In the genomic region with DNA sequence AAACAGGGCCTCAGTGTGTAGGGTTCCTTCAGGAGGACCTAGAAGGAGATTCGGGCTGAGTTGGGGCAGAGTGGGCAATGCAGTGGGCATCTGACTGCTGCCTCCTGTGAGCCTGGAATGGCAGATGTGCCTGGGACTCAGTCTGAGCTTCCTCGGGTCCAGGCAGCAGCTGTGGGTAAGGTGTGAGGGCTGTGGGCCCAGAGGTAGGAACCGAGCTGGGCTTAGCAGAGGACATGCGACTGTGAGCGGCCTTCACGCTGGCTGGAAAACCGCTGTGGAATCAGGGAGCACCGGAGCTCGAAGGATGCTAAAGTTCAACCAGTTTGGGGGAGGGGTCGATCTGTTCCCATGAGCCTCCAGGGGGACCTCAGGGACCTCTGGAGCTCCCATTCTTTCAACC, we compare ENCODE assay signal across 28 cellular contexts.
"Had no signal": no experiment of that assay in that cellular context is flagged by ENCODE, and none has a peak within 500 bp of the region (broad histone marks: within the 10 kb centered on the region; RNA-seq: fewer than 3 reads in every experiment).

No MANE protein-coding gene starts in this region.

- H3K27me3 Mint-ChIP-seq: activated CD8-positive, alpha-beta T cell treated with anti-CD3 and anti-CD28 coated beads for 36 hours had no signal

- DNase-seq: activated CD4-positive, alpha-beta T cell treated with anti-CD3 and anti-CD28 coated beads for 1 hour; activated CD4-positive, alpha-beta T cell treated with anti-CD3 and anti-CD28 coated beads, Interleukin-2, amount 10 ng/mL, durations not matched to agents 7 days and 5 days; activated CD8-positive, alpha-beta T cell treated with anti-CD3 and anti-CD28 coated beads for 36 hours; activated T-cell treated with anti-CD3 and anti-CD28 coated beads, Interleukin-2, amount 50 U/mL, for 48 hours; anterior cingulate cortex; dermis blood vessel endothelial cell; effector CD8-positive, alpha-beta T cell; erythroblast; gastrocnemius medialis; glutamatergic neuron; left cardiac atrium; left ventricle myocardium superior; nucleus accumbens; pancreas; retina; small intestine; stimulated activated CD4-positive, alpha-beta T cell treated with anti-CD3 and anti-CD28 coated beads, Interleukin-4, amount 100 ng/mL, for 4 hours; stimulated activated CD8-positive, alpha-beta memory T cell treated with anti-CD3 and anti-CD28 coated beads, Interleukin-4, amount 100 ng/mL, for 48 hours; stimulated activated naive CD4-positive, alpha-beta T cell; tibial artery; WERI-Rb-1 had no signal

- H3K36me3 Mint-ChIP-seq: activated naive CD8-positive, alpha-beta T cell had no signal

- H3K36me3 ChIP-seq: gastrocnemius medialis, pancreas, prostate gland, suprapubic skin, tibial artery had no signal

- H3K27ac Mint-ChIP-seq: activated CD4-positive, alpha-beta T cell treated with anti-CD3 and anti-CD28 coated beads, Interleukin-2, amount 10 ng/mL, durations not matched to agents 7 days and 5 days; activated CD8-positive, alpha-beta T cell treated with anti-CD3 and anti-CD28 coated beads for 36 hours; activated naive CD8-positive, alpha-beta T cell; activated T-helper 2 cell treated with anti-CD3 and anti-CD28 coated beads, Interferon-gamma antibody, Interleukin-2, Interleukin-4, amounts not matched to agents 10 μg/mL and 5 μg/mL and 100 μg/mL, durations not matched to agents 14 hours and 24 hours and 36 hours; nephron had no signal

- H3K4me3 Mint-ChIP-seq: activated CD4-positive, alpha-beta T cell treated with anti-CD3 and anti-CD28 coated beads, Interleukin-2, amount 10 ng/mL, durations not matched to agents 7 days and 5 days; activated CD8-positive, alpha-beta T cell treated with anti-CD3 and anti-CD28 coated beads for 36 hours; activated naive CD8-positive, alpha-beta T cell; central memory CD8-positive, alpha-beta T cell; nephron had no signal

- H3K9me3 ChIP-seq: gastrocnemius medialis, pancreas, prostate gland, suprapubic skin, tibial artery had no signal

- H3K4me1 Mint-ChIP-seq: activated CD4-positive, alpha-beta T cell treated with anti-CD3 and anti-CD28 coated beads, Interleukin-2, amount 10 ng/mL, durations not matched to agents 7 days and 5 days; central memory CD8-positive, alpha-beta T cell had no signal

- H3K4me1 ChIP-seq: pancreas, prostate gland, tibial artery had no signal

- H3K27me3 ChIP-seq: gastrocnemius medialis, pancreas had no signal

- ATAC-seq: activated CD8-positive, alpha-beta T cell treated with anti-CD3 and anti-CD28 coated beads for 36 hours; gastrocnemius medialis; left cardiac atrium; left ventricle myocardium superior; pancreas; sciatic nerve had no signal

- H3K4me3 ChIP-seq: gastrocnemius medialis, pancreas, prostate gland, suprapubic skin, tibial artery had no signal

- H3K27ac ChIP-seq: gastrocnemius medialis, pancreas, prostate gland, suprapubic skin, tibial artery, WERI-Rb-1 had no signal

- H3K9me3 Mint-ChIP-seq: activated CD4-positive, alpha-beta T cell treated with anti-CD3 and anti-CD28 coated beads, Interleukin-2, amount 10 ng/mL, durations not matched to agents 7 days and 5 days; activated CD8-positive, alpha-beta T cell treated with anti-CD3 and anti-CD28 coated beads for 36 hours; activated T-helper 2 cell treated with anti-CD3 and anti-CD28 coated beads, Interferon-gamma antibody, Interleukin-2, Interleukin-4, amounts not matched to agents 10 μg/mL and 5 μg/mL and 100 μg/mL, durations not matched to agents 14 hours and 24 hours and 36 hours; central memory CD8-positive, alpha-beta T cell; nephron had no signal
